In the genomic region with DNA sequence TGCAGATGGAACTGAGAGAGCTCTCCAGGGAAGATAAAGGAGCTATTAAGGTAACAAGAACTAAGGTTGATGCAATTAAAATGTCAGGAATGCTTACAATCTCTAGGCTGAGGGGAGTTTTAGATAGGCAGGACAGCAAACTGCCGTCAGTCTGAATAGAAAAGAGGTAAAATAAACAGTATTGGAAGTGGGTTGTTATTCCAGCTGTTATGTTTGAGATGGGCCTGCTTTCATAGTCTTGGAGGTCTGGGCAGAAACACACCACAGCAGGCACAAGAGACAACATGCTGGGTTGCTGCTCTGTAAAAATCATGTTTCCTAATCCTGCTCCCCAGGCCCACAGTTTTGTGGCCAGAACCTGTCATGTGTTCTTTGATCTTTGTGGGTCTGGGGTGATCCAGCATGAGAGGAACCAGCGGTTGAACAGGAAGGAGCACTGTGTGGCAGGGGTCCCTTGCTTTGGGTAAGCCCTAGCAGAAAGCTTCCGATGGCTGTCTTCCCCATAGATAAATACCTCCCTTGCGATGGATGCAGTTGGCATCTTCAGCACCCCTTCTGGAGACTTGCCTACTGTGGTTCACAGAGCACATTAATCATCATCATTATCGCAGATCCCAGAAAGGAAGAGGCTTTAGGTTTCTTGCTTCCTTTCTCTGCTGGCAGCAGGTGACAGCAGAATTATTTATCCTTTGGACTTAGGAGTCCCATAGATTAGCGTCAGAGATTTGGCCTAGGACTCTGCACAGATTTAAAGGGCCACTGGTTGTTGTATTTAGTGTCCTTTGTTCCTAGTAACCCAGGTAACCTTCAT, we compare ENCODE assay signal across 12 cellular contexts.
A peak's percentile ranks its signal among the peaks of the same experiment; 100 is the strongest.
DNase-seq lines count a peak whose midpoint lies in the region; ATAC-seq and TF ChIP-seq lines count a peak whose summit lies in the region.
"Had no signal": no experiment of that assay in that cellular context is flagged by ENCODE, and none has a peak within 500 bp of the region (broad histone marks: within the 10 kb centered on the region; RNA-seq: fewer than 3 reads in every experiment).

No MANE protein-coding gene starts in this region.

- H2AK5ac ChIP-seq in IMR-90 (ENCODE audit: low read depth, low read length) = peak overlapping the region; percentile 94

- H3K27me3 Mint-ChIP-seq in CD4-positive, alpha-beta T cell = no peaks in the 10 kb centered on the region
- no peaks in the 10 kb centered on the region for H3K27me3 Mint-ChIP-seq in T-cell
- H3K27me3 Mint-ChIP-seq: activated CD4-positive, alpha-beta memory T cell treated with anti-CD3 and anti-CD28 coated beads for 36 hours had no signal

- H3K18ac ChIP-seq in IMR-90 (ENCODE audit: low read depth, low read length) = peak overlapping the region; percentile 62

- no peak overlapping the region for H3K27ac ChIP-seq in CD4-positive, alpha-beta T cell (ENCODE audit: low read depth, low read length)
- H3K27ac ChIP-seq in IMR-90 (ENCODE audit: insufficient read depth, low read length) = peak overlapping the region; percentile 83
- no peak overlapping the region for H3K27ac ChIP-seq in hepatocyte

- H3K4me3 ChIP-seq in IMR-90 (ENCODE audit: insufficient read depth, low read depth, low read length) (no peak overlapping the region), hepatocyte (no peak overlapping the region)

- peak overlapping the region; percentile 58 for H2BK20ac ChIP-seq in IMR-90 (ENCODE audit: low read depth, low read length)

- H3K4me2 ChIP-seq in IMR-90 (ENCODE audit: low read depth, low read length) (peak overlapping the region; percentile 37), hepatocyte (no peak overlapping the region)

- H3K4me1 Mint-ChIP-seq in CD4-positive, alpha-beta T cell (ENCODE audit: low read depth) = peaks cover 24% of the 10 kb centered on the region
- H3K4me1 Mint-ChIP-seq in T-cell = peaks cover 20 to 30% (median 24%) of the 10 kb centered on the region in 3 donors

- no peak for TF ChIP-seq POLR2A in IMR-90 (IDR thresholded peaks at IDR 0.05; ENCODE audit: low read depth, low read length)

- POLR2A ChIA-PET in CD4-positive, alpha-beta T cell (lab: Charles Lee) = no interaction called here
- POLR2A ChIA-PET in IMR-90 (lab: Charles Lee; ENCODE audit: unreplicated experiment) (no interaction called here), T-cell (lab: Charles Lee) (no interaction called here)

- peaks cover 16% of the 10 kb centered on the region for H3K36me3 Mint-ChIP-seq in CD4-positive, alpha-beta T cell (ENCODE audit: low read depth)
- peaks cover 8% of the 10 kb centered on the region for H3K36me3 Mint-ChIP-seq in T-cell
- H3K36me3 Mint-ChIP-seq: activated CD4-positive, alpha-beta memory T cell treated with anti-CD3 and anti-CD28 coated beads for 36 hours had no signal

- H3K23ac ChIP-seq in IMR-90 (ENCODE audit: low read depth, low read length) = peak overlapping the region; percentile 48

- peak overlapping the region; percentile 47 for H3K14ac ChIP-seq in IMR-90 (replicated peaks; ENCODE audit: low read depth, low read length)

- H3K9me1 ChIP-seq in IMR-90 (ENCODE audit: insufficient read depth, low read length) = peaks cover 14% of the 10 kb centered on the region

- H3K27me3 ChIP-seq in CD4-positive, alpha-beta T cell (ENCODE audit: control insufficient read depth, insufficient read depth, low read length) = no peaks in the 10 kb centered on the region
- no peaks in the 10 kb centered on the region for H3K27me3 ChIP-seq in IMR-90 (ENCODE audit: control insufficient read depth, insufficient read depth, low read length)
- H3K27me3 ChIP-seq in hepatocyte = no peaks in the 10 kb centered on the region

- H3K9me3 Mint-ChIP-seq in CD4-positive, alpha-beta T cell = no peaks in the 10 kb centered on the region
- H3K9me3 Mint-ChIP-seq in T-cell = peaks cover 0 to 5% (median 0%) of the 10 kb centered on the region in 3 donors
- H3K9me3 Mint-ChIP-seq: activated CD4-positive, alpha-beta memory T cell treated with anti-CD3 and anti-CD28 coated beads for 36 hours had no signal

- CTCF ChIA-PET in CD4-positive, alpha-beta T cell (lab: Charles Lee) = no interaction called here
- CTCF ChIA-PET in IMR-90 (lab: Yijun Ruan, JAX) = interaction anchor here (0.7 kb wide), 1 partner anchor 154 kb away, joined by 4 read pairs; no protein-coding TSS in a partner anchor
- CTCF ChIA-PET in T-cell (lab: Charles Lee) = no interaction called here

- no peak for ATAC-seq in CD4-positive, alpha-beta T cell (ENCODE audit: poor library complexity)
- peak; percentile 71 for ATAC-seq in IMR-90 (ENCODE audit: low read depth)
- ATAC-seq in T-cell (replicated peaks in 1 of 4) = peak in 3 of 4 experiments; percentile 19 to 58 (median 31)
- no peak for ATAC-seq in HG03108 (IDR thresholded peaks at IDR 0.05; ENCODE audit: unreplicated experiment)

- intact Hi-C loops in CD4-positive, alpha-beta T cell (cut with DNase I, micrococcal nuclease) = loop anchor here in 1 of 2 experiments (10.0 kb wide), 1 partner anchor 56 kb away; no protein-coding TSS in a partner anchor
- intact Hi-C loops in IMR-90 (cut with micrococcal nuclease) = no loop called here

- peak overlapping the region; percentile 74 for H4K5ac ChIP-seq in IMR-90 (ENCODE audit: low read depth, low read length)

- peak overlapping the region; percentile 51 for H2BK5ac ChIP-seq in IMR-90 (ENCODE audit: low read depth, low read length, poor library complexity, severe bottlenecking)

- peak overlapping the region; percentile 74 for H2BK120ac ChIP-seq in IMR-90 (ENCODE audit: low read depth, low read length)

- H4K20me1 ChIP-seq in IMR-90 (ENCODE audit: insufficient read depth, low read length) (no peaks in the 10 kb centered on the region), hepatocyte (ENCODE audit: insufficient read depth, poor library complexity, severe bottlenecking) (no peaks in the 10 kb centered on the region)

- H3K9ac ChIP-seq in IMR-90 (ENCODE audit: low read depth, low read length) = peak overlapping the region; percentile 21; the same call in 1 of the 2 replicates

- dilution Hi-C loops in IMR-90 (cut with HindIII; ENCODE audit: low sequenced_read_pairs, unreplicated experiment) = no loop called here

- H3K36me3 ChIP-seq in IMR-90 (ENCODE audit: control insufficient read depth, insufficient read depth, low read length) (no peaks in the 10 kb centered on the region; the same call in 1 of the 2 replicates), hepatocyte (replicated peaks; ENCODE audit: insufficient read depth, low read depth) (no peaks in the 10 kb centered on the region)

- peak overlapping the region; percentile 54 for H4K91ac ChIP-seq in IMR-90 (ENCODE audit: insufficient read depth, low read depth, low read length)

- H3K79me2 ChIP-seq in hepatocyte = no peaks in the 10 kb centered on the region

- peak overlapping the region; percentile 41 to 79 for H4K8ac ChIP-seq in IMR-90 (ENCODE audit: low read depth in 2 of 2, low read length in 2 of 2)

- no peak overlapping the region for H2AK9ac ChIP-seq in IMR-90 (replicated peaks; ENCODE audit: low read depth, low read length, poor library complexity)

- no TSS peak for BruUV-seq in IMR-90 (replicated peaks; lab: Mats Ljungman, UMichigan)

- in situ Hi-C loops in IMR-90 (cut with MboI; ENCODE audit: low sequenced_read_pairs) = no loop called here

- no peaks in the 10 kb centered on the region for H3K9me2 ChIP-seq in hepatocyte (replicated peaks; ENCODE audit: insufficient read depth)

- no peak for TF ChIP-seq CTCF in CD4-positive, alpha-beta T cell (IDR thresholded peaks at IDR 0.05)
- TF ChIP-seq CTCF in IMR-90 (conservative IDR thresholded peaks at IDR 0.05; ENCODE audit: low read depth, low read length) (no peak), hepatocyte (IDR thresholded peaks at IDR 0.05; ENCODE audit: poor library complexity) (no peak)

- H3K9me3 ChIP-seq in CD4-positive, alpha-beta T cell (ENCODE audit: control insufficient read depth, low read length) = no peaks in the 10 kb centered on the region
- H3K9me3 ChIP-seq in IMR-90 (ENCODE audit: control insufficient read depth, insufficient read depth, low read length) = no peaks in the 10 kb centered on the region
- H3K9me3 ChIP-seq in hepatocyte (ENCODE audit: low read depth) = no peaks in the 10 kb centered on the region

- peak overlapping the region; percentile 58; the same call in 2 of the 3 replicates for H2BK15ac ChIP-seq in IMR-90 (ENCODE audit: low read depth, low read length)

- peaks cover 0 to 48% of the 10 kb centered on the region in 2 experiments; a peak in 2 of 4 replicates for H3K79me1 ChIP-seq in IMR-90 (ENCODE audit: low read depth in 1 of 2, low read length in 2 of 2)

- H2AFZ ChIP-seq in IMR-90 (replicated peaks; ENCODE audit: low read length, poor library complexity) = peak overlapping the region; percentile 52
- no peak overlapping the region for H2AFZ ChIP-seq in hepatocyte

- no peak for DNase-seq in CD4-positive, alpha-beta T cell
- DNase-seq in IMR-90 (peak; percentile 74), T-cell (peak in 2 of 34 experiments; percentile 1 to 2), hepatocyte (ENCODE audit: low spot score) (peak; percentile 15), HUDEP-2 (lab: John Stamatoyannopoulos, UW; ENCODE audit: unreplicated experiment in 76 of 76) (no peak), H4 (ENCODE audit: low spot score) (no peak)
- DNase-seq in effector CD8-positive, alpha-beta T cell (lab: John Stamatoyannopoulos, UW) = no peak
- DNase-seq: activated CD4-positive, alpha-beta memory T cell treated with anti-CD3 and anti-CD28 coated beads for 36 hours; activated naive CD4-positive, alpha-beta T cell treated with Interleukin-2 at 50 U/mL for 16 hours; NK-92 treated with Interleukin-12 subunit alpha and Interleukin-12 subunit beta, amount 100 ng/mL, for 24 hours; occipital lobe had no signal

- WGBS in IMR-90 (ENCODE audit: extremely low coverage in 2 of 2, insufficient read length in 1 of 2), 2 experiments = 8% methylated on average over 2 of the region's 6 CpGs; no CpG with 5 or more reads in 1 of the 2 experiments
- WGBS in hepatocyte (ENCODE audit: low lambda C conversion rate, missing lambda C conversion rate) = 59% methylated on average over 6 of the region's 6 CpGs

- H3K4me3 Mint-ChIP-seq in CD4-positive, alpha-beta T cell = no peak overlapping the region
- no peak overlapping the region for H3K4me3 Mint-ChIP-seq in T-cell
- H3K4me3 Mint-ChIP-seq: activated CD4-positive, alpha-beta memory T cell treated with anti-CD3 and anti-CD28 coated beads for 36 hours had no signal

- peak overlapping the region; percentile 73 for H3K4ac ChIP-seq in IMR-90 (ENCODE audit: low read depth, low read length)

- H3K4me1 ChIP-seq in IMR-90 (ENCODE audit: control insufficient read depth, insufficient read depth, low read length) (peaks cover 9% of the 10 kb centered on the region), hepatocyte (ENCODE audit: insufficient read depth) (no peaks in the 10 kb centered on the region)

- no peak for TF ChIP-seq RAD21 in IMR-90 (IDR thresholded peaks at IDR 0.05; ENCODE audit: low read length)

- peak overlapping the region; percentile 18 for H3K27ac Mint-ChIP-seq in CD4-positive, alpha-beta T cell
- peak overlapping the region; percentile 21 to 28 for H3K27ac Mint-ChIP-seq in T-cell
- H3K27ac Mint-ChIP-seq: activated CD4-positive, alpha-beta memory T cell treated with anti-CD3 and anti-CD28 coated beads for 36 hours had no signal

- H3K56ac ChIP-seq in IMR-90 (ENCODE audit: extremely low read depth, insufficient read depth, low read length) = peak overlapping the region; percentile 26; the same call in 1 of the 2 replicates

TF ChIP-seq in IMR-90, 13 proteins besides CTCF, POLR2A, EP300 and RAD21 (continues in another document):
- no peak for TF ChIP-seq FOS (IDR thresholded peaks at IDR 0.05; ENCODE audit: low read depth, low read length)

Comparison
In these comparisons a context has a peak if more than half of its experiments do, and no peak if none do; other contexts are left out.
1. ATAC-seq: peak in IMR-90 (single experiment) and T-cell (3 of 4); none in CD4-positive, alpha-beta T cell (single experiment) and HG03108 (single experiment).
2. DNase-seq: peak in IMR-90 (single experiment) and hepatocyte (single experiment); none in CD4-positive, alpha-beta T cell (0 of 10), effector CD8-positive, alpha-beta T cell (single experiment), HUDEP-2 (0 of 76) and H4 (single experiment).